9 cellular contexts compared by ENCODE assay signal in the genomic region with DNA sequence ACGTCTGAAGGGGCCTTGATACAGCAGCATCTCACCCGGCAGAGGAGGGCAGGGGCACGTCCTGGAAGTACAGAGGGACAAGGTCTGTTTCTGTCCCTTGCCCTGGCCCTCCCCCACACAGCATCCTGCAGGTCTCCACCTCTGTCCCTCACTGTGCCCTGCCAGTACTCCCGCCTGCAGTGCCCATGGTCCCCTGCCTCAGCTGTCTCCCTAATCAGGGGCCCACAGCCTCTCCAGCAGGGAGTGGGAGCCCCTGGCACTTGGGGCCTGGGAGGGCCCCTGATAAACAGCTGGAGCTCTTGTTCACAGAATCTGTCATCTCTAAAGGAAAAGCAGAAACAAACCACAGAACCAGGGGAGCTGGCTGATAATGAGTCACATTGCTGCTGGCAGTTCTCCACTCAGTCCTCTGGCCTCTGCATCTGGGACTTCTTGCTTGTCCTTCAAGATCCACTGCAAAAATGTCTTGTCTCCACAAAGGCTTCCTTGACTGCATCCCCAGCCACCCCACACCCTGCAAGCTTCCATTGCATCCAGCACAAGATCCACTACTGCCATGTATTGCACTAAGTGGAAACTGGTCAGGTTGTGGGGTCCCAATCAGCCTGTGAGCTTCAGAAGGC. TPM values are rescaled to one million over a fixed set of nuclear protein-coding genes. Genes with fewer than 3 reads are reported as not detected.
DNase-seq lines count a peak whose midpoint lies in the region; ATAC-seq and TF ChIP-seq lines count a peak whose summit lies in the region.
"Had no signal": no experiment of that assay in that cellular context is flagged by ENCODE, and none has a peak within 500 bp of the region (broad histone marks: within the 10 kb centered on the region; RNA-seq: fewer than 3 reads in every experiment).

No MANE protein-coding gene starts in this region.

- peak overlapping the region; percentile 62 for H3K4me3 Mint-ChIP-seq in activated CD4-positive, alpha-beta T cell treated with anti-CD3 and anti-CD28 coated beads, Interleukin-2, amount 10 ng/mL, durations not matched to agents 24 days and 14 days
- peak overlapping the region; percentile 54 to 60 for H3K4me3 Mint-ChIP-seq in stimulated activated naive B cell treated with anti-CD40 and anti-IgM and Interleukin-4, amounts not matched to agents 10 μg/mL and 1 μg/mL and 100 μg/mL, for 72 hours

- DNase-seq in activated CD4-positive, alpha-beta T cell treated with anti-CD3 and anti-CD28 coated beads, Interleukin-2, amount 10 ng/mL, durations not matched to agents 24 days and 14 days = peak; percentile 77
- DNase-seq in activated CD4-positive, alpha-beta T cell treated with anti-CD3 and anti-CD28 coated beads, Interleukin-2, amount 50 U/mL, for 1 hour = no peak
- DNase-seq in RWPE1 (ENCODE audit: low spot score) = no peak
- peak; percentile 47 for DNase-seq in epidermal melanocyte (ENCODE audit: insufficient read length, low spot score)
- DNase-seq in stimulated activated naive B cell treated with anti-CD40 and anti-IgM and Interleukin-4, amounts not matched to agents 10 μg/mL and 1 μg/mL and 100 μg/mL, for 72 hours = no peak
- DNase-seq in NCI-H1930 (lab: John Stamatoyannopoulos, UW) = no peak
- no peak for DNase-seq in NCI-H1436 treated with DMSO at 0.1 percent for 48 hours (lab: John Stamatoyannopoulos, UW)
- DNase-seq: pancreas had no signal

- intact Hi-C loops in activated CD4-positive, alpha-beta T cell treated with anti-CD3 and anti-CD28 coated beads, Interleukin-2, amount 10 ng/mL, durations not matched to agents 24 days and 14 days (cut with micrococcal nuclease) = loop anchor here (2.0 kb wide), 1 partner anchor 14 kb away; no protein-coding TSS in a partner anchor

- TF ChIP-seq CTCF in RWPE1 (conservative IDR thresholded peaks at IDR 0.05; ENCODE audit: low read depth) = no peak

- H3K9me3 Mint-ChIP-seq in activated CD4-positive, alpha-beta T cell treated with anti-CD3 and anti-CD28 coated beads, Interleukin-2, amount 10 ng/mL, durations not matched to agents 24 days and 14 days = peaks cover 3% of the 10 kb centered on the region
- no peaks in the 10 kb centered on the region for H3K9me3 Mint-ChIP-seq in stimulated activated naive B cell treated with anti-CD40 and anti-IgM and Interleukin-4, amounts not matched to agents 10 μg/mL and 1 μg/mL and 100 μg/mL, for 72 hours

- H3K4me1 Mint-ChIP-seq in activated CD4-positive, alpha-beta T cell treated with anti-CD3 and anti-CD28 coated beads, Interleukin-2, amount 10 ng/mL, durations not matched to agents 24 days and 14 days = peaks cover 52% of the 10 kb centered on the region
- peaks cover 32 to 50% of the 10 kb centered on the region in 2 donors for H3K4me1 Mint-ChIP-seq in stimulated activated naive B cell treated with anti-CD40 and anti-IgM and Interleukin-4, amounts not matched to agents 10 μg/mL and 1 μg/mL and 100 μg/mL, for 72 hours

- POLR2A ChIA-PET in RWPE1 (lab: Yijun Ruan, JAX; ENCODE audit: low non-redundant PET) = no interaction called here

- peak overlapping the region; percentile 90 for H3K27ac Mint-ChIP-seq in activated CD4-positive, alpha-beta T cell treated with anti-CD3 and anti-CD28 coated beads, Interleukin-2, amount 10 ng/mL, durations not matched to agents 24 days and 14 days
- peak overlapping the region; percentile 94 for H3K27ac Mint-ChIP-seq in stimulated activated naive B cell treated with anti-CD40 and anti-IgM and Interleukin-4, amounts not matched to agents 10 μg/mL and 1 μg/mL and 100 μg/mL, for 72 hours

- peak; percentile 60 to 72 for ATAC-seq in stimulated activated naive B cell treated with anti-CD40 and anti-IgM and Interleukin-4, amounts not matched to agents 10 μg/mL and 1 μg/mL and 100 μg/mL, for 72 hours (replicated peaks)
- ATAC-seq in GM19351 (IDR thresholded peaks at IDR 0.05; ENCODE audit: unreplicated experiment) = no peak

- no peaks in the 10 kb centered on the region for H3K27me3 Mint-ChIP-seq in activated CD4-positive, alpha-beta T cell treated with anti-CD3 and anti-CD28 coated beads, Interleukin-2, amount 10 ng/mL, durations not matched to agents 24 days and 14 days
- no peaks in the 10 kb centered on the region for H3K27me3 Mint-ChIP-seq in stimulated activated naive B cell treated with anti-CD40 and anti-IgM and Interleukin-4, amounts not matched to agents 10 μg/mL and 1 μg/mL and 100 μg/mL, for 72 hours

- H3K27ac ChIP-seq in RWPE1 = peak overlapping the region; percentile 42
- H3K27ac ChIP-seq: pancreas had no signal

- CTCF ChIA-PET in RWPE1 (lab: Yijun Ruan, JAX) = no interaction called here

- peaks cover 43% of the 10 kb centered on the region for H3K36me3 Mint-ChIP-seq in activated CD4-positive, alpha-beta T cell treated with anti-CD3 and anti-CD28 coated beads, Interleukin-2, amount 10 ng/mL, durations not matched to agents 24 days and 14 days (ENCODE audit: low read depth)
- peaks cover 0 to 3% of the 10 kb centered on the region in 2 donors for H3K36me3 Mint-ChIP-seq in stimulated activated naive B cell treated with anti-CD40 and anti-IgM and Interleukin-4, amounts not matched to agents 10 μg/mL and 1 μg/mL and 100 μg/mL, for 72 hours

RNA-seq across cellular contexts. Expression of a gene that starts 33.2 kb away (rescaled TPM):
- 38.1 and 38.7 TPM in 2 replicates for total RNA-seq in activated CD4-positive, alpha-beta T cell treated with anti-CD3 and anti-CD28 coated beads, Interleukin-2, amount 10 ng/mL, durations not matched to agents 24 days and 14 days

Comparison
In these comparisons a context has a peak if more than half of its experiments do, and no peak if none do; other contexts are left out.
1. DNase-seq: peak in activated CD4-positive, alpha-beta T cell treated with anti-CD3 and anti-CD28 coated beads, Interleukin-2, amount 10 ng/mL, durations not matched to agents 24 days and 14 days (single experiment) and epidermal melanocyte (single experiment); none in activated CD4-positive, alpha-beta T cell treated with anti-CD3 and anti-CD28 coated beads, Interleukin-2, amount 50 U/mL, for 1 hour (single experiment), RWPE1 (single experiment), stimulated activated naive B cell treated with anti-CD40 and anti-IgM and Interleukin-4, amounts not matched to agents 10 μg/mL and 1 μg/mL and 100 μg/mL, for 72 hours (single experiment), NCI-H1930 (0 of 2) and NCI-H1436 treated with DMSO at 0.1 percent for 48 hours (single experiment).